ENCODE assay signal across 1 cellular context in genomic region chr22:38310518-38311330, GRCh38.
TF ChIP-seq lines count a peak whose summit lies in the region.

No MANE protein-coding gene starts in this region.

TF ChIP-seq in GM23338, 12 proteins besides CTCF, POLR2A, EP300 and RAD21 (continued from another document):
- no peak for TF ChIP-seq ZNF462 (CRISPR knock-in tag; IDR thresholded peaks at IDR 0.05)
